26 cellular contexts compared by ENCODE assay signal in genomic region chr2:111629983-111630382, GRCh38.
A peak's percentile ranks its signal among the peaks of the same experiment; 100 is the strongest.
DNase-seq lines count a peak whose midpoint lies in the region; ATAC-seq, FAIRE-seq and TF ChIP-seq lines count a peak whose summit lies in the region.
"Had no signal": no experiment of that assay in that cellular context is flagged by ENCODE, and none has a peak within 500 bp of the region (broad histone marks: within the 10 kb centered on the region; RNA-seq: fewer than 3 reads in every experiment).

No MANE protein-coding gene starts in this region.

- no peak overlapping the region for H2AFZ ChIP-seq in astrocyte (ENCODE audit: low read depth, low read length)

- H3K4me2 ChIP-seq in astrocyte (ENCODE audit: low read length): no peak overlapping the region
- H3K4me2 ChIP-seq: BLaER1 had no signal

- H3K36me3 ChIP-seq in HEK293 (ENCODE audit: control insufficient read depth in 2 of 2, insufficient read depth in 1 of 2, low read length in 2 of 2) (no peaks in the 10 kb centered on the region), astrocyte (ENCODE audit: insufficient read depth, low read length) (no peaks in the 10 kb centered on the region)
- H3K36me3 ChIP-seq: BE2C, BLaER1 had no signal

- CTCF ChIA-PET in HEK293 (lab: Yijun Ruan, JAX): no interaction called here

- no peaks in the 10 kb centered on the region for H3K36me3 Mint-ChIP-seq in astrocyte (ENCODE audit: low read depth, unreplicated experiment)

- TF ChIP-seq CTCF in HEK293 (tag by site-specific recombination; IDR thresholded peaks at IDR 0.05): no peak
- TF ChIP-seq CTCF in astrocyte (IDR thresholded peaks at IDR 0.05; ENCODE audit: insufficient read depth, low read depth, low read length): no peak

- DNase-seq in MV-4-11 (lab: John Stamatoyannopoulos, UW): peak; percentile 6
- no peak for DNase-seq in astrocyte (ENCODE audit: low read depth)
- DNase-seq in NCI-H2107 treated with DMSO at 0.1 percent for 48 hours (lab: John Stamatoyannopoulos, UW; ENCODE audit: unreplicated experiment): no peak
- DNase-seq: 8988T; ACHN; BE2C; C1 segment of cervical spinal cord; CD4-positive, alpha-beta memory T cell; CD4-positive, CD25-positive, alpha-beta regulatory T cell; CD8-positive, alpha-beta memory T cell; COR-L47; DMS 273 treated with DMSO at 0.1 percent for 48 hours; DMS153; DMS53; DMS79; DND-41; EL; GDM1 had no signal

- no peaks in the 10 kb centered on the region for H3K79me2 ChIP-seq in astrocyte (ENCODE audit: insufficient read depth, low read length)

- no peak overlapping the region for H3K9ac ChIP-seq in astrocyte (ENCODE audit: low read length)
- H3K9ac ChIP-seq: BLaER1 had no signal

- FAIRE-seq in astrocyte (lab: Jason Lieb, UNC): peak; percentile 23
- FAIRE-seq: A204.1, GM12878, GM12892 had no signal

- H3K9me3 ChIP-seq in HEK293 (ENCODE audit: control insufficient read depth, insufficient read depth, low read depth, low read length) (no peaks in the 10 kb centered on the region), astrocyte (ENCODE audit: insufficient read depth, low read depth, low read length) (no peaks in the 10 kb centered on the region)
- H3K9me3 ChIP-seq: BE2C had no signal

- no peak overlapping the region for H3K4me3 Mint-ChIP-seq in astrocyte (ENCODE audit: unreplicated experiment)
- H3K4me3 Mint-ChIP-seq: CD14-positive monocyte; CD4-positive, alpha-beta memory T cell; CD4-positive, CD25-positive, alpha-beta regulatory T cell; CD8-positive, alpha-beta memory T cell had no signal

- H4K20me1 ChIP-seq in astrocyte (ENCODE audit: insufficient read depth, low read length): no peaks in the 10 kb centered on the region
- H4K20me1 ChIP-seq: BLaER1 had no signal

- H3K4me1 ChIP-seq in HEK293 (ENCODE audit: control insufficient read depth, insufficient read depth, low read length) (no peaks in the 10 kb centered on the region), astrocyte (ENCODE audit: insufficient read depth, low read length) (no peaks in the 10 kb centered on the region)
- H3K4me1 ChIP-seq: BLaER1 had no signal

- peaks cover 21% of the 10 kb centered on the region for H3K9me3 Mint-ChIP-seq in astrocyte (ENCODE audit: unreplicated experiment)

- H3K27me3 ChIP-seq in astrocyte (ENCODE audit: insufficient read depth, low read length): no peaks in the 10 kb centered on the region
- H3K27me3 ChIP-seq: BE2C, BLaER1 had no signal

- H3K4me1 Mint-ChIP-seq in astrocyte (ENCODE audit: low read depth, unreplicated experiment): peaks cover 9% of the 10 kb centered on the region

- H3K27me3 Mint-ChIP-seq in astrocyte (ENCODE audit: low read depth, unreplicated experiment): no peaks in the 10 kb centered on the region
- H3K27me3 Mint-ChIP-seq: CD4-positive, CD25-positive, alpha-beta regulatory T cell had no signal

- H3K4me3 ChIP-seq in HEK293 (ENCODE audit: low read depth, low read length) (no peak overlapping the region), astrocyte (ENCODE audit: insufficient read depth, low read depth, low read length) (no peak overlapping the region)
- H3K4me3 ChIP-seq: BLaER1, GM12878 had no signal

- H3K27ac ChIP-seq in HEK293 (ENCODE audit: extremely low read depth, low read depth, low read length) (no peak overlapping the region), astrocyte (ENCODE audit: low read depth, low read length) (no peak overlapping the region)
- H3K27ac ChIP-seq: BLaER1 had no signal

- ATAC-seq in GM21825 (IDR thresholded peaks at IDR 0.05; ENCODE audit: unreplicated experiment) (no peak), GM18511 (IDR thresholded peaks at IDR 0.05; ENCODE audit: unreplicated experiment) (no peak)
- ATAC-seq: GM12878 had no signal

- POLR2A ChIA-PET in HEK293 (lab: Yijun Ruan, JAX): no interaction called here

- no peak overlapping the region for H3K27ac Mint-ChIP-seq in astrocyte (ENCODE audit: unreplicated experiment)
- H3K27ac Mint-ChIP-seq: CD4-positive, alpha-beta memory T cell; CD4-positive, CD25-positive, alpha-beta regulatory T cell; CD8-positive, alpha-beta memory T cell had no signal

TF ChIP-seq in HEK293, 187 proteins besides CTCF, POLR2A, EP300 and RAD21:
- TF ChIP-seq ZNF2 (tag by site-specific recombination; IDR thresholded peaks at IDR 0.05): no peak
- no peak for TF ChIP-seq ZNF501 (tag by site-specific recombination; IDR thresholded peaks at IDR 0.05)
- TF ChIP-seq ZNF341 (tag by site-specific recombination; IDR thresholded peaks at IDR 0.05; ENCODE audit: low read depth): no peak
- TF ChIP-seq WT1 (tag by site-specific recombination; IDR thresholded peaks at IDR 0.05): no peak
- no peak for TF ChIP-seq ZNF18 (tag by site-specific recombination; IDR thresholded peaks at IDR 0.05)
- TF ChIP-seq ZNF677 (tag by site-specific recombination; IDR thresholded peaks at IDR 0.05): peak; percentile 68; the same call in 1 of the 2 replicates
- TF ChIP-seq ZNF571 (tag by site-specific recombination; IDR thresholded peaks at IDR 0.05): no peak
